In genomic region chr3:13879946-13880810, GRCh38 we compare ENCODE assay signal across 9 cellular contexts. TPM values are rescaled to one million over a fixed set of nuclear protein-coding genes. Genes with fewer than 3 reads are reported as not detected.
A peak's percentile ranks its signal among the peaks of the same experiment; 100 is the strongest.
DNase-seq lines count a peak whose midpoint lies in the region; ATAC-seq and TF ChIP-seq lines count a peak whose summit lies in the region.
"Had no signal": no experiment of that assay in that cellular context is flagged by ENCODE, and none has a peak within 500 bp of the region (broad histone marks: within the 10 kb centered on the region; RNA-seq: fewer than 3 reads in every experiment).

Gene WNT7A (minus strand): TSS chr3:13880071. CDS start chr3:13879816, 255 bp downstream.

- WGBS in esophagus squamous epithelium, 2 donors = 0% methylated on average over 12 of the region's 90 CpGs; no CpG with 5 or more reads in 1 of the 2 donors

- no peaks in the 10 kb centered on the region for H3K4me1 Mint-ChIP-seq in HFFc6 (ENCODE audit: low read depth)

- no peaks in the 10 kb centered on the region for H3K36me3 Mint-ChIP-seq in HFFc6 (ENCODE audit: low read depth)

- no peak within 1 kb of the TSS for H3K27ac ChIP-seq in esophagus squamous epithelium
- H3K27ac ChIP-seq in osteoblast (ENCODE audit: low read depth, low read length) = no peak within 1 kb of the TSS

- no peak for ATAC-seq in HG02938 (IDR thresholded peaks at IDR 0.05; ENCODE audit: unreplicated experiment)

- no peak within 1 kb of the TSS for H3K27ac Mint-ChIP-seq in HFFc6

- DNase-seq in AG08395 (ENCODE audit: low spot score) (peak; percentile 31), HFFc6 (no peak), activated T-cell treated with anti-CD3 and anti-CD28 coated beads for 48 hours (ENCODE audit: low read depth) (peak; percentile 66), esophagus squamous epithelium (lab: John Stamatoyannopoulos, UW) (no peak), osteoblast (ENCODE audit: insufficient read length, low spot score, missing footprints) (peak; percentile 95), SKM-1 treated with dmso at 0.1 percent for 144 hours (lab: John Stamatoyannopoulos, UW; ENCODE audit: unreplicated experiment) (no peak), H4 (ENCODE audit: low spot score) (no peak)

- H3K4me1 ChIP-seq in esophagus squamous epithelium = peaks cover 20 to 33% (median 29%) of the 10 kb centered on the region in 3 donors
- no peaks in the 10 kb centered on the region for H3K4me1 ChIP-seq in osteoblast (ENCODE audit: insufficient read depth, low read length)

- no peak within 1 kb of the TSS for H3K4me2 ChIP-seq in osteoblast (ENCODE audit: insufficient read depth, low read length)

- H2AFZ ChIP-seq in osteoblast (ENCODE audit: low read length) = no peak within 1 kb of the TSS

- H3K9me3 ChIP-seq in esophagus squamous epithelium = no peaks in the 10 kb centered on the region
- H3K9me3 ChIP-seq in osteoblast (ENCODE audit: low read depth, low read length) = no peaks in the 10 kb centered on the region

- no peak within 1 kb of the TSS for H3K4me3 Mint-ChIP-seq in HFFc6

- peak within 1 kb of the TSS; percentile 17 to 61 (median 40) for H3K4me3 ChIP-seq in esophagus squamous epithelium
- no peak within 1 kb of the TSS for H3K4me3 ChIP-seq in osteoblast (ENCODE audit: insufficient read depth, low read length)

- TF ChIP-seq CTCF in HFFc6 (IDR thresholded peaks at IDR 0.05) (peak; percentile 67), esophagus squamous epithelium (IDR thresholded peaks at IDR 0.05) (peak; percentile 44 to 85 (median 65)), osteoblast (IDR thresholded peaks at IDR 0.05; ENCODE audit: extremely low read depth, low read depth, low read length) (peak; percentile 13)

- H3K9me3 Mint-ChIP-seq in HFFc6 = peaks cover 4% of the 10 kb centered on the region; the same call in 1 of the 2 replicates

- no peaks in the 10 kb centered on the region for H4K20me1 ChIP-seq in osteoblast (ENCODE audit: insufficient read depth, low read length)

- H3K27me3 ChIP-seq in esophagus squamous epithelium = peaks cover 11 to 97% (median 15%) of the 10 kb centered on the region in 4 donors
- H3K27me3 ChIP-seq in osteoblast (ENCODE audit: insufficient read depth, low read length) = peaks cover 47% of the 10 kb centered on the region

- no peak for TF ChIP-seq POLR2A in esophagus squamous epithelium (IDR thresholded peaks at IDR 0.05)

- H3K36me3 ChIP-seq in esophagus squamous epithelium = no peaks in the 10 kb centered on the region
- no peaks in the 10 kb centered on the region for H3K36me3 ChIP-seq in osteoblast (ENCODE audit: insufficient read depth, low read length)

- H3K79me2 ChIP-seq in osteoblast (ENCODE audit: insufficient read depth, low read length) = no peaks in the 10 kb centered on the region

- H3K27me3 Mint-ChIP-seq in HFFc6 (ENCODE audit: insufficient read depth) = peaks cover 46% of the 10 kb centered on the region

- intact Hi-C loops in esophagus squamous epithelium (cut with DNase I) = no loop called here

RNA-seq across cellular contexts. Expression of gene WNT7A, which starts in this region (rescaled TPM):
- not detected for total RNA-seq in HFFc6 (2021; fragmentation: NEBNext Ultra II Directional; extraction: Animal tissue kit (Norgen Biotek cat#: 25700))
- total RNA-seq in esophagus squamous epithelium = under 1 TPM in 3 of 4 donors, not detected in 1; 0.09 to 0.91 (median 0.73) TPM
- not detected in 2 replicates for total RNA-seq in osteoblast
- total RNA-seq in H4 (2014; rRNA removed; shearing (Covaris generic)) = not detected in 2 replicates
- total RNA-seq: dermis microvascular lymphatic vessel endothelial cell had no signal

Comparison
In these comparisons a context has a peak if more than half of its experiments do, and no peak if none do; other contexts are left out.
1. Peak in DNase-seq in osteoblast; RNA of the gene not detected or under 1 TPM.
2. DNase-seq: peak in AG08395 (single experiment) and activated T-cell treated with anti-CD3 and anti-CD28 coated beads for 48 hours (single experiment); none in HFFc6 (single experiment), esophagus squamous epithelium (single experiment), SKM-1 treated with dmso at 0.1 percent for 144 hours (single experiment) and H4 (single experiment).
3. CTCF ChIP-seq: peak in every context shown above with its lines; median percentile 67 in HFFc6; 65 in esophagus squamous epithelium; 13 in osteoblast.